ENCODE assay signal across 1 cellular context in the genomic region with DNA sequence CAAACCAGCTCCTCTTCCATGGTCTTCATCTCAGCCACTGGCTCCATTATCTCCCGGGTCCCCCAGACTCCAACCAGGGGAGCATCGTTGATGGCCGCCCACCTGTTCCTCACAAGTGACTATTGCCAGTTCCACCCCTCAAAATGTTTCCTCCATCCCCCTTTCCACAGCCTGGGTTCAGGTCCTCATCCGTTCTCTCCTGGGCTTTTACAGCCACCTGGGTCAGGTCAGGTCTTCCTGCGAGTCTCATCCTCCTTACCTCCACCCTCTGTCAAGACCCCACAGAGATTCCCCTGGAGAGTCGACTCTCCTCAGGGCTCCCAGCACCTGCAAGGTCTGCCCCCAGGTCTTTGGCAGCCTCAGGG.
TF ChIP-seq lines count a peak whose summit lies in the region.

No MANE protein-coding gene starts in this region.

TF ChIP-seq in HEK293, 187 proteins besides CTCF, POLR2A, EP300 and RAD21 (continued from another document):
- TF ChIP-seq, protein P1, sequence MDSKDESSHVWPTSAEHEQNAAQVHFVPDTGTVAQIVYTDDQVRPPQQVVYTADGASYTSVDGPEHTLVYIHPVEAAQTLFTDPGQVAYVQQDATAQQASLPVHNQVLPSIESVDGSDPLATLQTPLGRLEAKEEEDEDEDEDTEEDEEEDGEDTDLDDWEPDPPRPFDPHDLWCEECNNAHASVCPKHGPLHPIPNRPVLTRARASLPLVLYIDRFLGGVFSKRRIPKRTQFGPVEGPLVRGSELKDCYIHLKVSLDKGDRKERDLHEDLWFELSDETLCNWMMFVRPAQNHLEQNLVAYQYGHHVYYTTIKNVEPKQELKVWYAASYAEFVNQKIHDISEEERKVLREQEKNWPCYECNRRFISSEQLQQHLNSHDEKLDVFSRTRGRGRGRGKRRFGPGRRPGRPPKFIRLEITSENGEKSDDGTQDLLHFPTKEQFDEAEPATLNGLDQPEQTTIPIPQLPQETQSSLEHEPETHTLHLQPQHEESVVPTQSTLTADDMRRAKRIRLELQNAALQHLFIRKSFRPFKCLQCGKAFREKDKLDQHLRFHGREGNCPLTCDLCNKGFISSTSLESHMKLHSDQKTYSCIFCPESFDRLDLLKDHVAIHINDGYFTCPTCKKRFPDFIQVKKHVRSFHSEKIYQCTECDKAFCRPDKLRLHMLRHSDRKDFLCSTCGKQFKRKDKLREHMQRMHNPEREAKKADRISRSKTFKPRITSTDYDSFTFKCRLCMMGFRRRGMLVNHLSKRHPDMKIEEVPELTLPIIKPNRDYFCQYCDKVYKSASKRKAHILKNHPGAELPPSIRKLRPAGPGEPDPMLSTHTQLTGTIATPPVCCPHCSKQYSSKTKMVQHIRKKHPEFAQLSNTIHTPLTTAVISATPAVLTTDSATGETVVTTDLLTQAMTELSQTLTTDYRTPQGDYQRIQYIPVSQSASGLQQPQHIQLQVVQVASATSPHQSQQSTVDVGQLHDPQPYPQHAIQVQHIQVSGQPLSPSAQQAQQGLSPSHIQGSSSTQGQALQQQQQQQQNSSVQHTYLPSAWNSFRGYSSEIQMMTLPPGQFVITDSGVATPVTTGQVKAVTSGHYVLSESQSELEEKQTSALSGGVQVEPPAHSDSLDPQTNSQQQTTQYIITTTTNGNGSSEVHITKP (tag by site-specific recombination; IDR thresholded peaks at IDR 0.05): 0 out of 2 replicates have a peak, but pooled peaks have one; percentile 27
